35 cellular contexts compared by ENCODE assay signal in the genomic region with DNA sequence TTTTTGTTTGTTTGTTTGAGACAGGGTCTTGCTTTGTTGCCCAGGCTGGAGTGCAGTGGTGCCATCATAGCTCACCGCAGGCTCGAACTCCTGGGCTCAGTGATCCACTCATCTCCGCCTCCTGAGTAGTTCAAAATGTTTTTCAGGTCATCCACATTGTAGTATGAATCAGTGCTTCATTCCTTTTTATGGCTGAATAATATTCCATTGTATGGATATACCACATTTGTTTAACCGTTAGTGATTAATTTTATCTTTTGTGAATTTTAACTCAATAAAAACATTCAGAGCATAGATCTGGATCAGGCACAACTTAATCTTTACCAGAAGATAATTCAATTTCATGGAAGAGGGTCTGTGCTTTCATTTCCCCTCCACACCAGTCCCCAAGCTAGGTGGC. TPM values are rescaled to one million over a fixed set of nuclear protein-coding genes. Genes with fewer than 3 reads are reported as not detected.
"Had no signal": no experiment of that assay in that cellular context is flagged by ENCODE, and none has a peak within 500 bp of the region (broad histone marks: within the 10 kb centered on the region; RNA-seq: fewer than 3 reads in every experiment).

No MANE protein-coding gene starts in this region.

- H3K4me3 ChIP-seq: adrenal gland, ascending aorta, cardiac muscle cell had no signal

- FAIRE-seq: TTC549 had no signal

- H3K27ac Mint-ChIP-seq: activated B cell treated with CpG ODN at 0.5 μM for 24 hours; activated CD4-positive, alpha-beta memory T cell treated with anti-CD3 and anti-CD28 coated beads for 36 hours; activated CD4-positive, alpha-beta T cell treated with anti-CD3 and anti-CD28 coated beads, Interleukin-2, amount 10 ng/mL, durations not matched to agents 24 days and 14 days; activated CD8-positive, alpha-beta T cell treated with anti-CD3 and anti-CD28 coated beads for 36 hours; activated naive CD4-positive, alpha-beta T cell treated with anti-CD3 and anti-CD28 coated beads, Interleukin-2, amount 50 U/mL, for 24 hours; activated T-cell treated with anti-CD3 and anti-CD28 coated beads, Interleukin-2, amount 50 U/mL, for 72 hours; brain; T-helper 1 cell treated with Interleukin-12 subunit alpha and Interleukin-12 subunit beta and Interleukin-4 antibody, amounts not matched to agents 30 μg/mL and 1 μg/mL, for 36 hours; T-helper 2 cell treated with Interferon-gamma antibody and Interleukin-4, amounts not matched to agents 5 μg/mL and 100 μg/mL, for 36 hours had no signal

- H3K27me3 ChIP-seq: adrenal gland, ascending aorta, cardiac muscle cell had no signal

- H3K9me3 Mint-ChIP-seq: activated naive CD4-positive, alpha-beta T cell treated with anti-CD3 and anti-CD28 coated beads, Interleukin-2, amount 50 U/mL, for 24 hours; activated T-helper 17 cell treated with anti-CD3 and anti-CD28 coated beads, Interleukin-2, amount 50 U/mL, for 72 hours had no signal

- H3K9me3 ChIP-seq: adrenal gland had no signal

- H3K4me1 ChIP-seq: adrenal gland, ascending aorta had no signal

- H3K36me3 ChIP-seq: adrenal gland, ascending aorta, cardiac muscle cell had no signal

- H3K27ac ChIP-seq: adrenal gland, ascending aorta, cardiac muscle cell, VCaP had no signal

- ATAC-seq: activated CD8-positive, alpha-beta T cell treated with anti-CD3 and anti-CD28 coated beads for 36 hours; activated T-cell treated with anti-CD3 and anti-CD28 coated beads, Interleukin-2, amount 50 U/mL, for 72 hours; activated T-helper 17 cell treated with anti-CD3 and anti-CD28 coated beads, Interleukin-2, amount 50 U/mL, for 72 hours had no signal

- DNase-seq: activated B cell treated with CpG ODN at 0.5 μM for 24 hours; activated CD4-positive, alpha-beta memory T cell treated with anti-CD3 and anti-CD28 coated beads for 36 hours; activated CD4-positive, alpha-beta T cell treated with anti-CD3 and anti-CD28 coated beads for 4 hours; activated CD4-positive, alpha-beta T cell treated with anti-CD3 and anti-CD28 coated beads, Interleukin-2, amount 10 ng/mL, durations not matched to agents 24 days and 14 days; activated CD4-positive, alpha-beta T cell treated with anti-CD3 and anti-CD28 coated beads, Interleukin-2, amount 50 U/mL, for 1 hour; activated CD4-positive, alpha-beta T cell treated with anti-CD3 and anti-CD28 coated beads, Interleukin-2, amount 50 U/mL, for 4 hours; activated CD4-positive, CD25-positive, alpha-beta regulatory T cell treated with anti-CD3 and anti-CD28 coated beads, Interleukin-2, amount 50 U/mL, for 72 hours; activated CD8-positive, alpha-beta memory T cell treated with anti-CD3 and anti-CD28 coated beads, Interleukin-2, amount 50 U/mL, for 4 hours; activated CD8-positive, alpha-beta T cell treated with anti-CD3 and anti-CD28 coated beads for 36 hours; activated effector memory CD4-positive, alpha-beta T cell treated with anti-CD3 and anti-CD28 coated beads, Interleukin-2, amount 50 U/mL, for 16 hours; activated gamma-delta T cell treated with Interleukin-2 at 50 U/mL for 16 hours; activated naive CD4-positive, alpha-beta T cell; activated naive CD4-positive, alpha-beta T cell treated with anti-CD3 and anti-CD28 coated beads, Interleukin-2, amount 10 ng/mL, durations not matched to agents 7 days and 5 days; activated naive CD8-positive, alpha-beta T cell treated with anti-CD3 and anti-CD28 coated beads for 36 hours; activated T-cell treated with anti-CD3 and anti-CD28 coated beads for 4 hours; activated T-cell treated with anti-CD3 and anti-CD28 coated beads, Interleukin-2, amount 50 U/mL, for 1 hour; activated T-cell treated with anti-CD3 and anti-CD28 coated beads, Interleukin-2, amount 50 U/mL, for 72 hours; adrenal gland; amniotic stem cell; anterior cingulate cortex; caudate nucleus; cerebellar nuclear complex; T-helper 1 cell; T-helper 2 cell; T-helper 9 cell had no signal

RNA-seq across cellular contexts. Expression of gene VAV1, which starts 47.7 kb away (rescaled TPM):
- total RNA-seq: cardiac muscle cell, chondrocyte had no signal
- polyA plus RNA-seq: cardiac muscle cell had no signal

RNA-seq across cellular contexts. Expression of gene SH2D3A, which starts 53.0 kb away (rescaled TPM):
- total RNA-seq: ascending aorta had no signal
